ENCODE assay signal across 7 cellular contexts in genomic region chr3:49170744-49171118, GRCh38. TPM values are rescaled to one million over a fixed set of nuclear protein-coding genes. Genes with fewer than 3 reads are reported as not detected.
DNase-seq lines count a peak whose midpoint lies in the region; ATAC-seq and TF ChIP-seq lines count a peak whose summit lies in the region.

No MANE protein-coding gene starts in this region.

- peaks cover 53% of the 10 kb centered on the region for H3K4me1 ChIP-seq in stomach smooth muscle (ENCODE audit: control insufficient read depth, insufficient read depth, low read length)

- H3K27me3 ChIP-seq in kidney epithelial cell (ENCODE audit: control insufficient read depth, insufficient read depth, low read length) (no peaks in the 10 kb centered on the region), stomach smooth muscle (ENCODE audit: control insufficient read depth in 1 of 2, insufficient read depth in 2 of 2, low read length in 2 of 2) (no peaks in the 10 kb centered on the region)

- H3K36me3 ChIP-seq in kidney epithelial cell (ENCODE audit: control insufficient read depth, insufficient read depth, low read length): no peaks in the 10 kb centered on the region
- peaks cover 9 to 15% of the 10 kb centered on the region in 2 donors for H3K36me3 ChIP-seq in stomach smooth muscle (ENCODE audit: control insufficient read depth in 2 of 2, insufficient read depth in 2 of 2, low read length in 2 of 2)

- H3K36me3 Mint-ChIP-seq in IgD-negative memory B cell: peaks cover 4% of the 10 kb centered on the region
- peaks cover 2% of the 10 kb centered on the region for H3K36me3 Mint-ChIP-seq in activated naive CD8-positive, alpha-beta T cell treated with anti-CD3 and anti-CD28 coated beads, Interleukin-2, amount 10 ng/mL, durations not matched to agents 7 days and 5 days

- ATAC-seq in activated naive CD8-positive, alpha-beta T cell treated with anti-CD3 and anti-CD28 coated beads, Interleukin-2, amount 10 ng/mL, durations not matched to agents 7 days and 5 days (ENCODE audit: low read depth): no peak
- no peak for ATAC-seq in GM21619 (IDR thresholded peaks at IDR 0.05; ENCODE audit: unreplicated experiment)

- peak overlapping the region; percentile 83 to 90 for H3K9ac ChIP-seq in stomach smooth muscle (ENCODE audit: low read length in 2 of 2)

- H3K27ac ChIP-seq in stomach smooth muscle (ENCODE audit: low read length): peak overlapping the region; percentile 91

- no peak for TF ChIP-seq CTCF in kidney epithelial cell (IDR thresholded peaks at IDR 0.05; ENCODE audit: insufficient read depth, low read length, poor library complexity, severe bottlenecking)

- POLR2A ChIA-PET in activated naive CD8-positive, alpha-beta T cell treated with anti-CD3 and anti-CD28 coated beads, Interleukin-2, amount 10 ng/mL, durations not matched to agents 7 days and 5 days (lab: Charles Lee): interaction anchor here (1.0 kb wide), 2 partner anchors 9 to 245 kb away, joined by 3 to 4 read pairs; no protein-coding TSS in a partner anchor

- H3K4me3 Mint-ChIP-seq in IgD-negative memory B cell: peak overlapping the region in 3 of 4 donors; percentile 81 to 91 (median 81)
- H3K4me3 Mint-ChIP-seq in activated naive CD8-positive, alpha-beta T cell treated with anti-CD3 and anti-CD28 coated beads, Interleukin-2, amount 10 ng/mL, durations not matched to agents 7 days and 5 days: peak overlapping the region; percentile 83

- H3K4me1 Mint-ChIP-seq in IgD-negative memory B cell: peaks cover 5 to 10% (median 5%) of the 10 kb centered on the region in 3 donors
- peaks cover 25% of the 10 kb centered on the region for H3K4me1 Mint-ChIP-seq in activated naive CD8-positive, alpha-beta T cell treated with anti-CD3 and anti-CD28 coated beads, Interleukin-2, amount 10 ng/mL, durations not matched to agents 7 days and 5 days

- no peak for DNase-seq in activated naive CD8-positive, alpha-beta T cell treated with anti-CD3 and anti-CD28 coated beads, Interleukin-2, amount 10 ng/mL, durations not matched to agents 7 days and 5 days
- DNase-seq in kidney epithelial cell (ENCODE audit: low read depth): no peak
- no peak for DNase-seq in NCI-H146 treated with DMSO at 0.1 percent for 48 hours (lab: John Stamatoyannopoulos, UW; ENCODE audit: unreplicated experiment)
- DNase-seq in AG20443 (ENCODE audit: low spot score): no peak

- no peaks in the 10 kb centered on the region for H3K9me3 ChIP-seq in stomach smooth muscle (ENCODE audit: control insufficient read depth in 2 of 2, low read length in 2 of 2)

- peak overlapping the region; percentile 72 for H3K4me3 ChIP-seq in kidney epithelial cell (ENCODE audit: low read depth, low read length)
- H3K4me3 ChIP-seq in stomach smooth muscle (ENCODE audit: low read length in 2 of 2): peak overlapping the region; percentile 68 to 90

- no peaks in the 10 kb centered on the region for H3K9me3 Mint-ChIP-seq in IgD-negative memory B cell
- H3K9me3 Mint-ChIP-seq in activated naive CD8-positive, alpha-beta T cell treated with anti-CD3 and anti-CD28 coated beads, Interleukin-2, amount 10 ng/mL, durations not matched to agents 7 days and 5 days: no peaks in the 10 kb centered on the region

- peak overlapping the region in 2 of 3 donors; percentile 25 to 94 for H3K27ac Mint-ChIP-seq in IgD-negative memory B cell
- peak overlapping the region; percentile 74 for H3K27ac Mint-ChIP-seq in activated naive CD8-positive, alpha-beta T cell treated with anti-CD3 and anti-CD28 coated beads, Interleukin-2, amount 10 ng/mL, durations not matched to agents 7 days and 5 days

- peaks cover 5% of the 10 kb centered on the region for H3K27me3 Mint-ChIP-seq in IgD-negative memory B cell
- H3K27me3 Mint-ChIP-seq in activated naive CD8-positive, alpha-beta T cell treated with anti-CD3 and anti-CD28 coated beads, Interleukin-2, amount 10 ng/mL, durations not matched to agents 7 days and 5 days: peaks cover 2% of the 10 kb centered on the region

RNA-seq across cellular contexts. Expression of gene KLHDC8B, which starts 0.7 kb away (rescaled TPM):
- 0.54 TPM for polyA plus RNA-seq in IgD-negative memory B cell
- 1 to 10 TPM; 2.6 to 3.2 TPM for total RNA-seq in activated naive CD8-positive, alpha-beta T cell treated with anti-CD3 and anti-CD28 coated beads, Interleukin-2, amount 10 ng/mL, durations not matched to agents 7 days and 5 days
- total RNA-seq in kidney epithelial cell: 6.4 and 10.1 TPM in 2 replicates

RNA-seq across cellular contexts. Expression of gene CCDC71, which starts 4.6 kb away (rescaled TPM):
- polyA plus RNA-seq in IgD-negative memory B cell: 1.7 TPM
- 10 to 100 TPM; 27.5 to 29.2 TPM for total RNA-seq in activated naive CD8-positive, alpha-beta T cell treated with anti-CD3 and anti-CD28 coated beads, Interleukin-2, amount 10 ng/mL, durations not matched to agents 7 days and 5 days
- total RNA-seq in kidney epithelial cell: 41.2 and 46.6 TPM in 2 replicates

RNA-seq across cellular contexts. Expression of gene LAMB2, which starts 37.9 kb away (rescaled TPM):
- polyA plus RNA-seq in IgD-negative memory B cell: not detected
- total RNA-seq in activated naive CD8-positive, alpha-beta T cell treated with anti-CD3 and anti-CD28 coated beads, Interleukin-2, amount 10 ng/mL, durations not matched to agents 7 days and 5 days: 1 to 10 TPM in 1 of 2 experiments, under 1 TPM in 1; 0.45 to 1.2 TPM
- 197 and 262 TPM in 2 replicates for total RNA-seq in kidney epithelial cell

RNA-seq across cellular contexts. Expression of gene USP19, which starts 50.1 kb away (rescaled TPM):
- 23.5 TPM for polyA plus RNA-seq in IgD-negative memory B cell
- total RNA-seq in activated naive CD8-positive, alpha-beta T cell treated with anti-CD3 and anti-CD28 coated beads, Interleukin-2, amount 10 ng/mL, durations not matched to agents 7 days and 5 days: 10 to 100 TPM; 77.8 to 78.2 TPM
- total RNA-seq in kidney epithelial cell: 55.2 and 62.6 TPM in 2 replicates

Comparison
In these comparisons a context has a peak if more than half of its experiments do, and no peak if none do; other contexts are left out.
1. RNA of gene LAMB2, which starts 37.9 kb away (total RNA-seq): 197 to 262 TPM in kidney epithelial cell; 0.45 to 1.2 TPM in activated naive CD8-positive, alpha-beta T cell treated with anti-CD3 and anti-CD28 coated beads, Interleukin-2, amount 10 ng/mL, durations not matched to agents 7 days and 5 days; every median in the first group is over 10 times any median in the second.